ENCODE assay signal across 6 cellular contexts in genomic region chr18:71541643-71542042, GRCh38.
"Had no signal": no experiment of that assay in that cellular context is flagged by ENCODE, and none has a peak within 500 bp of the region (broad histone marks: within the 10 kb centered on the region; RNA-seq: fewer than 3 reads in every experiment).

No MANE protein-coding gene starts in this region.

- H3K4me2 ChIP-seq: KMS-11 had no signal

- H3K9ac ChIP-seq: KMS-11 had no signal

- H3K27ac ChIP-seq: HL-60, KMS-11 had no signal

- DNase-seq: IMR-90, KBM-7, KG1 had no signal

- FAIRE-seq: HTR-8/SVneo had no signal
